ENCODE assay signal across 1 cellular context in the genomic region with DNA sequence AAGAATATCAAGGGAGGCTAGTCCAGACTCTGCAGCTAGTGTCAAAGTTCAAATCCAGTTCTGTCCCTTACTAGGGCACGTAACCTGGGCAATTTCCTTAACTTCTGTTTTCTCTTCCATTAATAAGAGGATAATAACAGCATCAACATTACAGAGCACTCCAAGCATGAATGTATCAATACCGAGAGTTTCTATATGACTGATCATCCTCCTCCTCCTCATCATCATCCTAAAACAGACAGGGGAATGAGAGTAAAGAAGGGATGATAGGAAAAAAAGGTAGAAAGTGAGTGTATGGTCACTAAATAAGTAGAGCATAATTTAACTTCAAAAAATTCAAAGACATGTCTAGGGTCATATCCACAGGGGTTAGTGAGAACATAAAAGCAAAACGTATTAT.
TF ChIP-seq lines count a peak whose summit lies in the region.

No MANE protein-coding gene starts in this region.

TF ChIP-seq in GM23338, 12 proteins besides CTCF, POLR2A, EP300 and RAD21:
- no peak for TF ChIP-seq ZNF114 (CRISPR knock-in tag; IDR thresholded peaks at IDR 0.05)
- no peak for TF ChIP-seq POLR2AphosphoS5 (IDR thresholded peaks at IDR 0.05; ENCODE audit: low read depth)
- TF ChIP-seq NANOG (IDR thresholded peaks at IDR 0.05; ENCODE audit: borderline replicate concordance) = no peak
- TF ChIP-seq STAT1 (IDR thresholded peaks at IDR 0.05; ENCODE audit: unreplicated experiment) = no peak
- TF ChIP-seq ZNF331 (CRISPR knock-in tag; IDR thresholded peaks at IDR 0.05; ENCODE audit: low read depth) = no peak
- no peak for TF ChIP-seq JUNB (IDR thresholded peaks at IDR 0.05; ENCODE audit: unreplicated experiment)
- no peak for TF ChIP-seq EZH2 (IDR thresholded peaks at IDR 0.05; ENCODE audit: low read depth, unreplicated experiment)
- TF ChIP-seq EZH2phosphoT487 (IDR thresholded peaks at IDR 0.05; ENCODE audit: unreplicated experiment) = no peak
- TF ChIP-seq, protein P1, sequence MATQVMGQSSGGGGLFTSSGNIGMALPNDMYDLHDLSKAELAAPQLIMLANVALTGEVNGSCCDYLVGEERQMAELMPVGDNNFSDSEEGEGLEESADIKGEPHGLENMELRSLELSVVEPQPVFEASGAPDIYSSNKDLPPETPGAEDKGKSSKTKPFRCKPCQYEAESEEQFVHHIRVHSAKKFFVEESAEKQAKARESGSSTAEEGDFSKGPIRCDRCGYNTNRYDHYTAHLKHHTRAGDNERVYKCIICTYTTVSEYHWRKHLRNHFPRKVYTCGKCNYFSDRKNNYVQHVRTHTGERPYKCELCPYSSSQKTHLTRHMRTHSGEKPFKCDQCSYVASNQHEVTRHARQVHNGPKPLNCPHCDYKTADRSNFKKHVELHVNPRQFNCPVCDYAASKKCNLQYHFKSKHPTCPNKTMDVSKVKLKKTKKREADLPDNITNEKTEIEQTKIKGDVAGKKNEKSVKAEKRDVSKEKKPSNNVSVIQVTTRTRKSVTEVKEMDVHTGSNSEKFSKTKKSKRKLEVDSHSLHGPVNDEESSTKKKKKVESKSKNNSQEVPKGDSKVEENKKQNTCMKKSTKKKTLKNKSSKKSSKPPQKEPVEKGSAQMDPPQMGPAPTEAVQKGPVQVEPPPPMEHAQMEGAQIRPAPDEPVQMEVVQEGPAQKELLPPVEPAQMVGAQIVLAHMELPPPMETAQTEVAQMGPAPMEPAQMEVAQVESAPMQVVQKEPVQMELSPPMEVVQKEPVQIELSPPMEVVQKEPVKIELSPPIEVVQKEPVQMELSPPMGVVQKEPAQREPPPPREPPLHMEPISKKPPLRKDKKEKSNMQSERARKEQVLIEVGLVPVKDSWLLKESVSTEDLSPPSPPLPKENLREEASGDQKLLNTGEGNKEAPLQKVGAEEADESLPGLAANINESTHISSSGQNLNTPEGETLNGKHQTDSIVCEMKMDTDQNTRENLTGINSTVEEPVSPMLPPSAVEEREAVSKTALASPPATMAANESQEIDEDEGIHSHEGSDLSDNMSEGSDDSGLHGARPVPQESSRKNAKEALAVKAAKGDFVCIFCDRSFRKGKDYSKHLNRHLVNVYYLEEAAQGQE (IDR thresholded peaks at IDR 0.05; ENCODE audit: unreplicated experiment) = no peak
- TF ChIP-seq, protein P2, sequence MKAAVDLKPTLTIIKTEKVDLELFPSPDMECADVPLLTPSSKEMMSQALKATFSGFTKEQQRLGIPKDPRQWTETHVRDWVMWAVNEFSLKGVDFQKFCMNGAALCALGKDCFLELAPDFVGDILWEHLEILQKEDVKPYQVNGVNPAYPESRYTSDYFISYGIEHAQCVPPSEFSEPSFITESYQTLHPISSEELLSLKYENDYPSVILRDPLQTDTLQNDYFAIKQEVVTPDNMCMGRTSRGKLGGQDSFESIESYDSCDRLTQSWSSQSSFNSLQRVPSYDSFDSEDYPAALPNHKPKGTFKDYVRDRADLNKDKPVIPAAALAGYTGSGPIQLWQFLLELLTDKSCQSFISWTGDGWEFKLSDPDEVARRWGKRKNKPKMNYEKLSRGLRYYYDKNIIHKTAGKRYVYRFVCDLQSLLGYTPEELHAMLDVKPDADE (IDR thresholded peaks at IDR 0.05) = no peak
- no peak for TF ChIP-seq CREB1 (CRISPR knock-in tag; IDR thresholded peaks at IDR 0.05; ENCODE audit: low read depth)
- TF ChIP-seq, protein P3, sequence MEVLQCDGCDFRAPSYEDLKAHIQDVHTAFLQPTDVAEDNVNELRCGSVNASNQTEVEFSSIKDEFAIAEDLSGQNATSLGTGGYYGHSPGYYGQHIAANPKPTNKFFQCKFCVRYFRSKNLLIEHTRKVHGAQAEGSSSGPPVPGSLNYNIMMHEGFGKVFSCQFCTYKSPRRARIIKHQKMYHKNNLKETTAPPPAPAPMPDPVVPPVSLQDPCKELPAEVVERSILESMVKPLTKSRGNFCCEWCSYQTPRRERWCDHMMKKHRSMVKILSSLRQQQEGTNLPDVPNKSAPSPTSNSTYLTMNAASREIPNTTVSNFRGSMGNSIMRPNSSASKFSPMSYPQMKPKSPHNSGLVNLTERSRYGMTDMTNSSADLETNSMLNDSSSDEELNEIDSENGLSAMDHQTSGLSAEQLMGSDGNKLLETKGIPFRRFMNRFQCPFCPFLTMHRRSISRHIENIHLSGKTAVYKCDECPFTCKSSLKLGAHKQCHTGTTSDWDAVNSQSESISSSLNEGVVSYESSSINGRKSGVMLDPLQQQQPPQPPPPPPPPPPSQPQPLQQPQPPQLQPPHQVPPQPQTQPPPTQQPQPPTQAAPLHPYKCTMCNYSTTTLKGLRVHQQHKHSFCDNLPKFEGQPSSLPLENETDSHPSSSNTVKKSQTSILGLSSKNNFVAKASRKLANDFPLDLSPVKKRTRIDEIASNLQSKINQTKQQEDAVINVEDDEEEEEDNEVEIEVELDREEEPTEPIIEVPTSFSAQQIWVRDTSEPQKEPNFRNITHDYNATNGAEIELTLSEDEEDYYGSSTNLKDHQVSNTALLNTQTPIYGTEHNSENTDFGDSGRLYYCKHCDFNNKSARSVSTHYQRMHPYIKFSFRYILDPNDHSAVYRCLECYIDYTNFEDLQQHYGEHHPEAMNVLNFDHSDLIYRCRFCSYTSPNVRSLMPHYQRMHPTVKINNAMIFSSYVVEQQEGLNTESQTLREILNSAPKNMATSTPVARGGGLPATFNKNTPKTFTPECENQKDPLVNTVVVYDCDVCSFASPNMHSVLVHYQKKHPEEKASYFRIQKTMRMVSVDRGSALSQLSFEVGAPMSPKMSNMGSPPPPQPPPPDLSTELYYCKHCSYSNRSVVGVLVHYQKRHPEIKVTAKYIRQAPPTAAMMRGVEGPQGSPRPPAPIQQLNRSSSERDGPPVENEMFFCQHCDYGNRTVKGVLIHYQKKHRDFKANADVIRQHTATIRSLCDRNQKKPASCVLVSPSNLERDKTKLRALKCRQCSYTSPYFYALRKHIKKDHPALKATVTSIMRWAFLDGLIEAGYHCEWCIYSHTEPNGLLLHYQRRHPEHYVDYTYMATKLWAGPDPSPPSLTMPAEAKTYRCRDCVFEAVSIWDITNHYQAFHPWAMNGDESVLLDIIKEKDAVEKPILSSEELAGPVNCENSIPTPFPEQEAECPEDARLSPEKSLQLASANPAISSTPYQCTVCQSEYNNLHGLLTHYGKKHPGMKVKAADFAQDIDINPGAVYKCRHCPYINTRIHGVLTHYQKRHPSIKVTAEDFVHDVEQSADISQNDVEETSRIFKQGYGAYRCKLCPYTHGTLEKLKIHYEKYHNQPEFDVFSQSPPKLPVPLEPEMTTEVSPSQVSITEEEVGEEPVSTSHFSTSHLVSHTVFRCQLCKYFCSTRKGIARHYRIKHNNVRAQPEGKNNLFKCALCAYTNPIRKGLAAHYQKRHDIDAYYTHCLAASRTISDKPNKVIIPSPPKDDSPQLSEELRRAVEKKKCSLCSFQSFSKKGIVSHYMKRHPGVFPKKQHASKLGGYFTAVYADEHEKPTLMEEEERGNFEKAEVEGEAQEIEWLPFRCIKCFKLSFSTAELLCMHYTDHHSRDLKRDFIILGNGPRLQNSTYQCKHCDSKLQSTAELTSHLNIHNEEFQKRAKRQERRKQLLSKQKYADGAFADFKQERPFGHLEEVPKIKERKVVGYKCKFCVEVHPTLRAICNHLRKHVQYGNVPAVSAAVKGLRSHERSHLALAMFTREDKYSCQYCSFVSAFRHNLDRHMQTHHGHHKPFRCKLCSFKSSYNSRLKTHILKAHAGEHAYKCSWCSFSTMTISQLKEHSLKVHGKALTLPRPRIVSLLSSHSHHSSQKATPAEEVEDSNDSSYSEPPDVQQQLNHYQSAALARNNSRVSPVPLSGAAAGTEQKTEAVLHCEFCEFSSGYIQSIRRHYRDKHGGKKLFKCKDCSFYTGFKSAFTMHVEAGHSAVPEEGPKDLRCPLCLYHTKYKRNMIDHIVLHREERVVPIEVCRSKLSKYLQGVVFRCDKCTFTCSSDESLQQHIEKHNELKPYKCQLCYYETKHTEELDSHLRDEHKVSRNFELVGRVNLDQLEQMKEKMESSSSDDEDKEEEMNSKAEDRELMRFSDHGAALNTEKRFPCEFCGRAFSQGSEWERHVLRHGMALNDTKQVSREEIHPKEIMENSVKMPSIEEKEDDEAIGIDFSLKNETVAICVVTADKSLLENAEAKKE (CRISPR knock-in tag; IDR thresholded peaks at IDR 0.05) = no peak
